In genomic region chr10:12958546-12959110, GRCh38 we compare ENCODE assay signal across 23 cellular contexts.
"Had no signal": no experiment of that assay in that cellular context is flagged by ENCODE, and none has a peak within 500 bp of the region (broad histone marks: within the 10 kb centered on the region; RNA-seq: fewer than 3 reads in every experiment).

No MANE protein-coding gene starts in this region.

- H3K9me3 ChIP-seq: breast epithelium, colonic mucosa, neutrophil had no signal

- H3K27ac Mint-ChIP-seq: endodermal cell; naive B cell; stimulated activated memory B cell treated with anti-CD40 and anti-IgM and Interleukin-4, amounts not matched to agents 10 μg/mL and 1 μg/mL and 100 μg/mL, for 72 hours; stimulated activated naive CD8-positive, alpha-beta T cell treated with anti-CD3 and anti-CD28 coated beads, Interleukin-15, Interleukin-2, amounts not matched to agents 100 ng/mL and 50 ng/mL, for 24 hours had no signal

- H3K36me3 ChIP-seq: breast epithelium, colonic mucosa, heart left ventricle, neutrophil, right atrium auricular region had no signal

- H3K4me3 ChIP-seq: breast epithelium, colonic mucosa, heart left ventricle, right atrium auricular region, smooth muscle cell had no signal

- ATAC-seq: heart left ventricle; left lobe of liver; stimulated activated memory B cell treated with anti-CD40 and anti-IgM and Interleukin-4, amounts not matched to agents 10 μg/mL and 1 μg/mL and 100 μg/mL, for 72 hours had no signal

- H3K27ac ChIP-seq: breast epithelium, colonic mucosa, heart left ventricle, neutrophil, right atrium auricular region had no signal

- H3K36me3 Mint-ChIP-seq: mesothelial cell of epicardium; stimulated activated memory B cell treated with anti-CD40 and anti-IgM and Interleukin-4, amounts not matched to agents 10 μg/mL and 1 μg/mL and 100 μg/mL, for 72 hours had no signal

- H3K4me3 Mint-ChIP-seq: endodermal cell; mesothelial cell of epicardium; naive B cell; nephron; stimulated activated memory B cell treated with anti-CD40 and anti-IgM and Interleukin-4, amounts not matched to agents 10 μg/mL and 1 μg/mL and 100 μg/mL, for 72 hours; stimulated activated naive CD8-positive, alpha-beta T cell treated with anti-CD3 and anti-CD28 coated beads, Interleukin-15, Interleukin-2, amounts not matched to agents 100 ng/mL and 50 ng/mL, for 24 hours had no signal

- H3K4me1 Mint-ChIP-seq: endodermal cell; naive B cell; stimulated activated memory B cell treated with anti-CD40 and anti-IgM and Interleukin-4, amounts not matched to agents 10 μg/mL and 1 μg/mL and 100 μg/mL, for 72 hours had no signal

- H3K27me3 ChIP-seq: breast epithelium, colonic mucosa, neutrophil, right atrium auricular region had no signal

- H3K4me1 ChIP-seq: breast epithelium had no signal

- DNase-seq: caudate nucleus; colonic mucosa; effector CD4-positive, alpha-beta T cell; endodermal cell; erythroblast; foreskin melanocyte; heart left ventricle; hypothalamus; islet precursor cell; mammary epithelial cell; naive B cell; posterior cingulate gyrus; stimulated activated CD4-positive, alpha-beta T cell treated with anti-CD3 and anti-CD28 coated beads, Interleukin-4, amount 100 ng/mL, for 1 hour; trophoblast cell had no signal
